In the genomic region with DNA sequence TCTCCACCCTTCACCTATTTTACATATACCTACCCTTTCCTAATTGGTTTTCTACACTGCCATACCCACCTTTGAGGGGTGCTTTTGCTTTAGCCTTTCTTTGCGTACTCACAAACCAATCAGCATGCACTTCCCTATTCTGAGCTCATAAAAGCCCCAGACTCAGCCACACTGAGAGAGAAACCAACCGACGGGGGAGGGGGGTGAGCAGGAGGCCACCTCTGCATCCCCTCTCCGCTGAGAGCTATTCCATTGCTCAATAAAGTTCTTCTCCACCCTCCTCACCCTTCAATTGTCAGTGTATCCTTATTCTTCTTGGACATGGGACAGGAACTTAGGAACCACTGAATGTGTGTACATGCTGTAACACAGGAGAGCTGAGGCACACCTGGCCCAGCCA, we compare ENCODE assay signal across 20 cellular contexts.
"Had no signal": no experiment of that assay in that cellular context is flagged by ENCODE, and none has a peak within 500 bp of the region (broad histone marks: within the 10 kb centered on the region; RNA-seq: fewer than 3 reads in every experiment).

No MANE protein-coding gene starts in this region.

- H3K4me1 ChIP-seq: foreskin keratinocyte, lower lobe of right lung, psoas muscle, upper lobe of right lung had no signal

- H3K27me3 ChIP-seq: foreskin keratinocyte, right atrium auricular region, upper lobe of right lung had no signal

- H3K36me3 ChIP-seq: lower lobe of right lung, right atrium auricular region, upper lobe of right lung had no signal

- H3K9me3 ChIP-seq: upper lobe of right lung had no signal

- ATAC-seq: activated naive CD4-positive, alpha-beta T cell treated with anti-CD3 and anti-CD28 coated beads, Interleukin-2, amount 50 U/mL, for 72 hours; activated T-helper 17 cell treated with anti-CD3 and anti-CD28 coated beads, Interleukin-2, amount 50 U/mL, for 72 hours; foreskin keratinocyte; left lobe of liver; lower lobe of right lung; naive thymus-derived CD4-positive, alpha-beta T cell; psoas muscle; stimulated activated naive CD8-positive, alpha-beta T cell treated with anti-CD3 and anti-CD28 coated beads, Interleukin-15, Interleukin-2, amounts not matched to agents 100 U/mL and 50 U/mL, for 24 hours; upper lobe of right lung had no signal

- H3K4me3 ChIP-seq: lower lobe of right lung, psoas muscle, right atrium auricular region, upper lobe of right lung had no signal

- H3K27ac ChIP-seq: foreskin keratinocyte, lower lobe of right lung, psoas muscle, right atrium auricular region, upper lobe of right lung had no signal

- DNase-seq: activated CD4-positive, alpha-beta T cell treated with anti-CD3 and anti-CD28 coated beads for 1 hour; activated CD8-positive, alpha-beta memory T cell treated with anti-CD3 and anti-CD28 coated beads for 24 hours; activated CD8-positive, alpha-beta memory T cell treated with anti-CD3 and anti-CD28 coated beads, Interleukin-2, amount 50 U/mL, for 4 hours; activated T-cell treated with anti-CD3 and anti-CD28 coated beads, Interleukin-2, amount 50 U/mL, for 24 hours; aorta; caudate nucleus; effector CD4-positive, alpha-beta T cell; foreskin keratinocyte; immature natural killer cell; lower lobe of right lung; naive thymus-derived CD4-positive, alpha-beta T cell; psoas muscle; stimulated activated CD4-positive, alpha-beta T cell treated with anti-CD3 and anti-CD28 coated beads, Interleukin-4, amount 100 ng/mL, for 24 hours; stimulated activated naive CD8-positive, alpha-beta T cell treated with anti-CD3 and anti-CD28 coated beads, Interleukin-15, Interleukin-2, amounts not matched to agents 100 U/mL and 50 U/mL, for 24 hours; T-helper 9 cell; upper lobe of right lung had no signal
